ENCODE assay signal across 1 cellular context in the genomic region with DNA sequence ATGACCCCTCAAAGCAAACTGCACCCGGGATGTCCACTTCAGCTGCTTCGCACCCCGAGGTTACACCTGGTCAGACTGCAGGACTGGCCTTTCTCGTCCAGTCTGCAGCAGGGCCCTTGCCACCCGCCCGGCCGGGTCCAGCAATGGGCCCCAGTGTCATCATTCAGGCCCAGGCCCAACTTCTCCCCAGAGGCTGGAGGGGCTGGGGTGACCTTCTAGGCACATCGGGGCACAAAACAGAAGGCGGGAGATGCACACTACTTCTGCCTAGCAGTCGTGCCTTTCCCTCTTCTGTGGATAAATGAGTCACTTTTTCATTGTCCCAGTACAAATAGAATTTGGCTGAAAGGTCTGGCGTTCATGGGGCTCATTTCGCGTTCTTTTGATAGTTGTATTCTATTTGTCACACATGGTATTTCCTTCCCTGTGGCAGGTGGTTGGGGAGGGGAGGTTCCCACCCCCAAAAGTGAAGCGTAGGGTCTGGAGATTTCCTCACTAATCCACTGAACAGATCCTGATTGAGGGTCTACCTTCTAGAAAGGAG.
A peak's percentile ranks its signal among the peaks of the same experiment; 100 is the strongest.
TF ChIP-seq lines count a peak whose summit lies in the region.

No MANE protein-coding gene starts in this region.

TF ChIP-seq in HepG2, 621 proteins besides CTCF, POLR2A, EP300 and RAD21 (continued from another document):
- TF ChIP-seq ELF4 (CRISPR knock-in tag; IDR thresholded peaks at IDR 0.05; ENCODE audit: borderline replicate concordance) (peak; percentile 62; the same call in 1 of the 2 replicates), ZNF775 (CRISPR knock-in tag; IDR thresholded peaks at IDR 0.05; ENCODE audit: borderline replicate concordance) (0 out of 2 replicates have a peak, but pooled peaks have one; percentile 29), ELF1 (CRISPR knock-in tag; IDR thresholded peaks at IDR 0.05) (peak; percentile 15; the same call in 1 of the 2 replicates), PITX1 (CRISPR knock-in tag; IDR thresholded peaks at IDR 0.05) (no peak)
- TF ChIP-seq, protein P1, sequence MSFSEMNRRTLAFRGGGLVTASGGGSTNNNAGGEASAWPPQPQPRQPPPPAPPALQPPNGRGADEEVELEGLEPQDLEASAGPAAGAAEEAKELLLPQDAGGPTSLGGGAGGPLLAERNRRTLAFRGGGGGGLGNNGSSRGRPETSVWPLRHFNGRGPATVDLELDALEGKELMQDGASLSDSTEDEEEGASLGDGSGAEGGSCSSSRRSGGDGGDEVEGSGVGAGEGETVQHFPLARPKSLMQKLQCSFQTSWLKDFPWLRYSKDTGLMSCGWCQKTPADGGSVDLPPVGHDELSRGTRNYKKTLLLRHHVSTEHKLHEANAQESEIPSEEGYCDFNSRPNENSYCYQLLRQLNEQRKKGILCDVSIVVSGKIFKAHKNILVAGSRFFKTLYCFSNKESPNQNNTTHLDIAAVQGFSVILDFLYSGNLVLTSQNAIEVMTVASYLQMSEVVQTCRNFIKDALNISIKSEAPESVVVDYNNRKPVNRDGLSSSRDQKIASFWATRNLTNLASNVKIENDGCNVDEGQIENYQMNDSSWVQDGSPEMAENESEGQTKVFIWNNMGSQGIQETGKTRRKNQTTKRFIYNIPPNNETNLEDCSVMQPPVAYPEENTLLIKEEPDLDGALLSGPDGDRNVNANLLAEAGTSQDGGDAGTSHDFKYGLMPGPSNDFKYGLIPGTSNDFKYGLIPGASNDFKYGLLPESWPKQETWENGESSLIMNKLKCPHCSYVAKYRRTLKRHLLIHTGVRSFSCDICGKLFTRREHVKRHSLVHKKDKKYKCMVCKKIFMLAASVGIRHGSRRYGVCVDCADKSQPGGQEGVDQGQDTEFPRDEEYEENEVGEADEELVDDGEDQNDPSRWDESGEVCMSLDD (CRISPR knock-in tag; IDR thresholded peaks at IDR 0.05; ENCODE audit: borderline replicate concordance) = peak; percentile 26; the same call in 1 of the 2 replicates
- TF ChIP-seq, protein P2, sequence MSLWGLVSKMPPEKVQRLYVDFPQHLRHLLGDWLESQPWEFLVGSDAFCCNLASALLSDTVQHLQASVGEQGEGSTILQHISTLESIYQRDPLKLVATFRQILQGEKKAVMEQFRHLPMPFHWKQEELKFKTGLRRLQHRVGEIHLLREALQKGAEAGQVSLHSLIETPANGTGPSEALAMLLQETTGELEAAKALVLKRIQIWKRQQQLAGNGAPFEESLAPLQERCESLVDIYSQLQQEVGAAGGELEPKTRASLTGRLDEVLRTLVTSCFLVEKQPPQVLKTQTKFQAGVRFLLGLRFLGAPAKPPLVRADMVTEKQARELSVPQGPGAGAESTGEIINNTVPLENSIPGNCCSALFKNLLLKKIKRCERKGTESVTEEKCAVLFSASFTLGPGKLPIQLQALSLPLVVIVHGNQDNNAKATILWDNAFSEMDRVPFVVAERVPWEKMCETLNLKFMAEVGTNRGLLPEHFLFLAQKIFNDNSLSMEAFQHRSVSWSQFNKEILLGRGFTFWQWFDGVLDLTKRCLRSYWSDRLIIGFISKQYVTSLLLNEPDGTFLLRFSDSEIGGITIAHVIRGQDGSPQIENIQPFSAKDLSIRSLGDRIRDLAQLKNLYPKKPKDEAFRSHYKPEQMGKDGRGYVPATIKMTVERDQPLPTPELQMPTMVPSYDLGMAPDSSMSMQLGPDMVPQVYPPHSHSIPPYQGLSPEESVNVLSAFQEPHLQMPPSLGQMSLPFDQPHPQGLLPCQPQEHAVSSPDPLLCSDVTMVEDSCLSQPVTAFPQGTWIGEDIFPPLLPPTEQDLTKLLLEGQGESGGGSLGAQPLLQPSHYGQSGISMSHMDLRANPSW (CRISPR knock-in tag; IDR thresholded peaks at IDR 0.05; ENCODE audit: borderline replicate concordance) = 0 out of 2 replicates have a peak, but pooled peaks have one; percentile 39
